15 cellular contexts compared by ENCODE assay signal in the genomic region with DNA sequence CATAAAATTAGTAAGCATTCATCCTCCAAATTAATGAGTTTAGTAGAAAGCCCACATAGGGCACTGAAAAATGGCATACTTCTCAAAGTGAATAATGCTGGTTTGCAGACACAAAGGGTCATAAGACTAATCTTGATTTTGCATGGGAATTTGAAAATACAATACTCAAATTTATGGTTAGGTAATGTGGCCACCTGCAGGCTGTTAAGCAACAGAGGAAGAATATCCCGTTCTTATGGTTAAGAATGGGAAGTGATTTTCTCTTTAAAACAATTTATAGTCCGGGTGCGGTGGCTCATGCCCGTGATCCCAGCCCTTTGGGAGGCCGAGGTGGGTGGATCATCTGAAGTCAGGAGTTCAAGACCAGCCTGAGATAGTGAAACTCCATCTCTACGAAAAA. TPM values are rescaled to one million over a fixed set of nuclear protein-coding genes. Genes with fewer than 3 reads are reported as not detected.
DNase-seq lines count a peak whose midpoint lies in the region; ATAC-seq and TF ChIP-seq lines count a peak whose summit lies in the region.
"Had no signal": no experiment of that assay in that cellular context is flagged by ENCODE, and none has a peak within 500 bp of the region (broad histone marks: within the 10 kb centered on the region; RNA-seq: fewer than 3 reads in every experiment).

No MANE protein-coding gene starts in this region.

- H4K20me1 ChIP-seq in HCT116 (ENCODE audit: insufficient read depth) (no peaks in the 10 kb centered on the region), SK-N-SH (ENCODE audit: insufficient read depth) (no peaks in the 10 kb centered on the region)

- H3K27me3 Mint-ChIP-seq in activated CD8-positive, alpha-beta T cell treated with anti-CD3 and anti-CD28 coated beads for 36 hours, result no peaks in the 10 kb centered on the region
- H3K27me3 Mint-ChIP-seq: stimulated activated naive CD8-positive, alpha-beta T cell treated with anti-CD3 and anti-CD28 coated beads, Interleukin-15, amount 100 ng/mL, for 72 hours had no signal

- H3K4me2 ChIP-seq in HCT116 (ENCODE audit: low read length), result no peak overlapping the region
- H3K4me2 ChIP-seq in SK-N-SH, result no peak overlapping the region

- RAD21 ChIA-PET in HCT116 (lab: Charles Lee; ENCODE audit: low non-redundant PET in 1 of 2, low total read pairs in 2 of 2, uncharacterized antibody in 2 of 2, unreplicated experiment in 2 of 2), result no interaction called here

- TF ChIP-seq RAD21 in HCT116 (IDR thresholded peaks at IDR 0.05; ENCODE audit: low read depth) (peak; percentile 42), SK-N-SH (IDR thresholded peaks at IDR 0.05; ENCODE audit: low read length) (peak; percentile 61)

- H3F3A ChIP-seq in SK-N-SH (replicated peaks; ENCODE audit: insufficient read depth), result no peaks in the 10 kb centered on the region

- H3K4me1 Mint-ChIP-seq in activated CD8-positive, alpha-beta T cell treated with anti-CD3 and anti-CD28 coated beads for 36 hours (ENCODE audit: low read depth), result no peaks in the 10 kb centered on the region
- H3K4me1 Mint-ChIP-seq: CD4-positive, CD25-positive, alpha-beta regulatory T cell; nephron progenitor cell; stimulated activated naive CD8-positive, alpha-beta T cell treated with anti-CD3 and anti-CD28 coated beads, Interleukin-15, amount 100 ng/mL, for 72 hours had no signal

- intact Hi-C loops in HCT116 (cut with micrococcal nuclease), result loop anchor here (5.0 kb wide), 2 partner anchors 248 to 618 kb away; no protein-coding TSS in a partner anchor
- intact Hi-C loops in activated CD8-positive, alpha-beta T cell treated with anti-CD3 and anti-CD28 coated beads for 36 hours (cut with micrococcal nuclease), result no loop called here

- H3K27ac Mint-ChIP-seq in activated CD8-positive, alpha-beta T cell treated with anti-CD3 and anti-CD28 coated beads for 36 hours, result no peak overlapping the region
- H3K27ac Mint-ChIP-seq: CD4-positive, CD25-positive, alpha-beta regulatory T cell; nephron progenitor cell; stimulated activated naive CD8-positive, alpha-beta T cell treated with anti-CD3 and anti-CD28 coated beads, Interleukin-15, amount 100 ng/mL, for 72 hours had no signal

- H3K27ac ChIP-seq in HCT116 (ENCODE audit: low read depth, low read length) (no peak overlapping the region), SK-N-SH (ENCODE audit: low read depth in 2 of 2, low read length in 1 of 2) (no peak overlapping the region), foreskin keratinocyte (no peak overlapping the region)
- H3K27ac ChIP-seq: lower lobe of right lung had no signal

- H3K9me2 ChIP-seq in HCT116 (ENCODE audit: insufficient read depth) (no peaks in the 10 kb centered on the region), SK-N-SH (no peaks in the 10 kb centered on the region)

- CTCF ChIA-PET in HCT116 (lab: Charles Lee) (no interaction called here), SK-N-SH (lab: Yijun Ruan, JAX) (interaction anchor here (0.9 to 2.2 kb wide), 4 partner anchors 11 to 615 kb away, joined by 3 to 15 read pairs (median 6); no protein-coding TSS in a partner anchor)
- CTCF ChIA-PET in activated CD8-positive, alpha-beta T cell treated with anti-CD3 and anti-CD28 coated beads for 36 hours (lab: Charles Lee), result no interaction called here

- no peaks in the 10 kb centered on the region for H3K4me1 ChIP-seq in HCT116 (ENCODE audit: control insufficient read depth in 1 of 2, insufficient read depth in 2 of 2, low read length in 2 of 2)
- peaks cover 0 to 5% of the 10 kb centered on the region in 2 experiments; a peak in 2 of 4 replicates for H3K4me1 ChIP-seq in SK-N-SH (ENCODE audit: control insufficient read depth in 1 of 2, insufficient read depth in 2 of 2, low read depth in 1 of 2, low read length in 1 of 2)
- H3K4me1 ChIP-seq in foreskin keratinocyte, result no peaks in the 10 kb centered on the region
- H3K4me1 ChIP-seq: lower lobe of right lung had no signal

- DNase-seq in AG09309 (ENCODE audit: low read depth) (no peak), HCT116 (ENCODE audit: low read depth, low spot score) (no peak), SK-N-SH (no peak), foreskin fibroblast (no peak), foreskin keratinocyte (no peak), T-helper 1 cell (no peak)
- no peak for DNase-seq in activated CD8-positive, alpha-beta T cell treated with anti-CD3 and anti-CD28 coated beads for 36 hours
- DNase-seq: activated effector memory CD4-positive, alpha-beta T cell treated with anti-CD3 and anti-CD28 coated beads, Interleukin-2, amount 50 U/mL, for 16 hours; CD4-positive, CD25-positive, alpha-beta regulatory T cell; hypothalamus; lower lobe of right lung; NCI-H226; nephron progenitor cell; stimulated activated naive CD8-positive, alpha-beta T cell treated with anti-CD3 and anti-CD28 coated beads, Interleukin-15, amount 100 ng/mL, for 72 hours had no signal

- TF ChIP-seq CTCF in AG09309 (IDR thresholded peaks at IDR 0.05; ENCODE audit: control insufficient read depth, insufficient read depth, low read depth, low read length, missing control alignments), result peak; percentile 25
- TF ChIP-seq CTCF in HCT116 (IDR thresholded peaks at IDR 0.05 in 2 of 3, conservative IDR thresholded peaks at IDR 0.05 in 1 of 3; ENCODE audit: borderline replicate concordance in 1 of 3, insufficient read depth in 1 of 3, low read depth in 2 of 3, low read length in 2 of 3), result peak in 2 of 3 experiments; percentile 19 to 21; a peak in 2 of 6 replicates
- TF ChIP-seq CTCF in SK-N-SH (IDR thresholded peaks at IDR 0.05), result peak; percentile 42
- TF ChIP-seq CTCF in foreskin fibroblast (IDR thresholded peaks at IDR 0.05; ENCODE audit: low read depth, low read length), result peak; percentile 5
- TF ChIP-seq CTCF in foreskin keratinocyte (conservative IDR thresholded peaks at IDR 0.05), result no peak
- TF ChIP-seq CTCF in activated CD8-positive, alpha-beta T cell treated with anti-CD3 and anti-CD28 coated beads for 36 hours (IDR thresholded peaks at IDR 0.05), result no peak

- BruUV-seq in HCT116 (replicated peaks; lab: Mats Ljungman, UMichigan), result no TSS peak

- H3K9me3 Mint-ChIP-seq in activated CD8-positive, alpha-beta T cell treated with anti-CD3 and anti-CD28 coated beads for 36 hours, result no peaks in the 10 kb centered on the region
- H3K9me3 Mint-ChIP-seq: nephron progenitor cell; stimulated activated naive CD8-positive, alpha-beta T cell treated with anti-CD3 and anti-CD28 coated beads, Interleukin-15, amount 100 ng/mL, for 72 hours had no signal

- 54% methylated on average over 6 of the region's 6 CpGs for WGBS in SK-N-SH (ENCODE audit: low lambda C conversion rate)

- H3K27me3 ChIP-seq in HCT116 (ENCODE audit: insufficient read depth, low read length) (no peaks in the 10 kb centered on the region), SK-N-SH (ENCODE audit: insufficient read depth) (no peaks in the 10 kb centered on the region), foreskin keratinocyte (no peaks in the 10 kb centered on the region)

- no peak overlapping the region for H2AFZ ChIP-seq in HCT116 (ENCODE audit: low read depth, low read length, poor library complexity, severe bottlenecking)
- H2AFZ ChIP-seq in SK-N-SH (ENCODE audit: low read depth), result no peak overlapping the region

- H3K4me3 Mint-ChIP-seq in activated CD8-positive, alpha-beta T cell treated with anti-CD3 and anti-CD28 coated beads for 36 hours, result no peak overlapping the region
- H3K4me3 Mint-ChIP-seq: CD4-positive, CD25-positive, alpha-beta regulatory T cell; nephron progenitor cell; stimulated activated naive CD8-positive, alpha-beta T cell treated with anti-CD3 and anti-CD28 coated beads, Interleukin-15, amount 100 ng/mL, for 72 hours had no signal

- no peaks in the 10 kb centered on the region for H3K79me2 ChIP-seq in HCT116 (ENCODE audit: insufficient read depth, low read length)
- H3K79me2 ChIP-seq in SK-N-SH (ENCODE audit: insufficient read depth), result no peaks in the 10 kb centered on the region

- no peak for TF ChIP-seq POLR2A in HCT116 (IDR thresholded peaks at IDR 0.05; ENCODE audit: borderline replicate concordance, extremely low read depth, insufficient read depth, insufficient read length)

- H3K9me3 ChIP-seq in HCT116 (ENCODE audit: control insufficient read depth in 1 of 2, insufficient read depth in 1 of 2, low read depth in 1 of 2, low read length in 2 of 2), result no peaks in the 10 kb centered on the region
- no peaks in the 10 kb centered on the region for H3K9me3 ChIP-seq in SK-N-SH
- H3K9me3 ChIP-seq: lower lobe of right lung had no signal

- H3K36me3 Mint-ChIP-seq in activated CD8-positive, alpha-beta T cell treated with anti-CD3 and anti-CD28 coated beads for 36 hours (ENCODE audit: low read depth), result no peaks in the 10 kb centered on the region
- H3K36me3 Mint-ChIP-seq: CD4-positive, CD25-positive, alpha-beta regulatory T cell had no signal

- H3K36me3 ChIP-seq in HCT116 (ENCODE audit: control insufficient read depth in 1 of 2, insufficient read depth in 2 of 2, low read length in 2 of 2), result no peaks in the 10 kb centered on the region
- no peaks in the 10 kb centered on the region for H3K36me3 ChIP-seq in SK-N-SH (replicated peaks in 1 of 2; ENCODE audit: control insufficient read depth in 1 of 2, insufficient read depth in 2 of 2, low read length in 1 of 2)
- H3K36me3 ChIP-seq: lower lobe of right lung had no signal

- no peak for TF ChIP-seq EP300 in SK-N-SH (IDR thresholded peaks at IDR 0.05; ENCODE audit: borderline replicate concordance in 1 of 2, low read depth in 1 of 2, low read length in 1 of 2)

- ATAC-seq in HCT116 (no peak), foreskin keratinocyte (no peak), GM18867 (IDR thresholded peaks at IDR 0.05; ENCODE audit: unreplicated experiment) (no peak)
- ATAC-seq in activated CD8-positive, alpha-beta T cell treated with anti-CD3 and anti-CD28 coated beads for 36 hours, result no peak
- ATAC-seq: lower lobe of right lung; stimulated activated naive CD8-positive, alpha-beta T cell treated with anti-CD3 and anti-CD28 coated beads, Interleukin-15, amount 100 ng/mL, for 72 hours had no signal

- H3K9ac ChIP-seq in HCT116 (ENCODE audit: low read length), result no peak overlapping the region
- no peak overlapping the region for H3K9ac ChIP-seq in SK-N-SH

- no peak overlapping the region for H3K4me3 ChIP-seq in AG09309 (ENCODE audit: control insufficient read depth, low read depth, low read length)
- H3K4me3 ChIP-seq in HCT116 (replicated peaks in 1 of 2; ENCODE audit: low read depth in 1 of 2, low read length in 2 of 2), result no peak overlapping the region
- H3K4me3 ChIP-seq in SK-N-SH (ENCODE audit: low read depth in 2 of 2, low read length in 1 of 2), result no peak overlapping the region
- H3K4me3 ChIP-seq in foreskin fibroblast (ENCODE audit: low read depth in 1 of 2, low read length in 2 of 2), result no peak overlapping the region
- H3K4me3 ChIP-seq: lower lobe of right lung had no signal

- POLR2A ChIA-PET in HCT116 (lab: Charles Lee) (no interaction called here), SK-N-SH (lab: Yijun Ruan, JAX) (no interaction called here)
- POLR2A ChIA-PET in activated CD8-positive, alpha-beta T cell treated with anti-CD3 and anti-CD28 coated beads for 36 hours (lab: Charles Lee), result no interaction called here

RNA-seq across cellular contexts. Expression of gene PLCXD3, which starts 9.4 kb away (rescaled TPM):
- not detected for total RNA-seq in HCT116 (2021; ENCODE audit: unreplicated experiment)
- polyA plus RNA-seq in HCT116 (2012), result 0.01 TPM in 1 of 2 replicates, not detected in the other
- 0.15 and 0.34 TPM in 2 replicates for polyA plus RNA-seq in SK-N-SH (2012; rRNA removed)
- polyA plus RNA-seq in SK-N-SH (2012; cell fraction: cytosol; rRNA removed), result 0.58 and 0.88 TPM in 2 replicates
- 0.19 and 0.35 TPM in 2 replicates for polyA plus RNA-seq in SK-N-SH (2012; cell fraction: nucleus; rRNA removed)
- not detected in 2 replicates for total RNA-seq in foreskin keratinocyte
- polyA plus RNA-seq in foreskin keratinocyte, result not detected in 2 replicates
- total RNA-seq in activated CD8-positive, alpha-beta T cell treated with anti-CD3 and anti-CD28 coated beads for 36 hours, result not detected
- total RNA-seq: CD4-positive, CD25-positive, alpha-beta regulatory T cell had no signal
- polyA plus RNA-seq: CD4-positive, CD25-positive, alpha-beta regulatory T cell had no signal

Comparison
In these comparisons a context has a peak if more than half of its experiments do, and no peak if none do; other contexts are left out.
1. CTCF ChIP-seq: peak in AG09309 (single experiment), HCT116 (2 of 3), SK-N-SH (single experiment) and foreskin fibroblast (single experiment); none in foreskin keratinocyte (single experiment) and activated CD8-positive, alpha-beta T cell treated with anti-CD3 and anti-CD28 coated beads for 36 hours (single experiment).